34 cellular contexts compared by ENCODE assay signal in the genomic region with DNA sequence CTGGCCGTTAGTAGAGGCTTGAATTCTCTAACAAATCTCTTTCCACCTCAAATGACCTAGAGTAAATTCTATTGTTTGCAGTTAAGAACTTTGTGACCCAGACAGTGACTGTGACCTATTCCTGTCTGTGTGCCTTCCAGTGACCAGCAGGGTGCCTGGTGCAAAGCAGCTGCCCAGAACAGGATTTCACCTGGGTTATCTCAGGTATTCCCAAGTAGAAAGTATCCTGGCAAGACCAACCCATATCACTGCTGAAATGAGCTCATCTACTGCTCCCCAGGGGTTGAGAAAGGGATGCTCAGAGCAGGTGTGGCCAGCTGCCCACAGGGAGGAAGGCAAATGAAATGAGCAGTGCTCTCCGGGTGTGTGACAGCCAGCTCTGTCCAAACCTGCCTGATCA. TPM values are rescaled to one million over a fixed set of nuclear protein-coding genes. Genes with fewer than 3 reads are reported as not detected.
DNase-seq lines count a peak whose midpoint lies in the region; FAIRE-seq and TF ChIP-seq lines count a peak whose summit lies in the region.
"Had no signal": no experiment of that assay in that cellular context is flagged by ENCODE, and none has a peak within 500 bp of the region (broad histone marks: within the 10 kb centered on the region; RNA-seq: fewer than 3 reads in every experiment).

No MANE protein-coding gene starts in this region.

- H3K27me3 Mint-ChIP-seq in glutamatergic neuron (ENCODE audit: unreplicated experiment): peaks cover 4% of the 10 kb centered on the region
- H3K27me3 Mint-ChIP-seq: activated CD4-positive, alpha-beta T cell treated with anti-CD3 and anti-CD28 coated beads for 36 hours had no signal

- H3K4me3 Mint-ChIP-seq in glutamatergic neuron (ENCODE audit: unreplicated experiment): no peak overlapping the region
- H3K4me3 Mint-ChIP-seq: activated CD4-positive, alpha-beta T cell treated with anti-CD3 and anti-CD28 coated beads for 36 hours; activated T-cell treated with anti-CD3 and anti-CD28 coated beads, Interleukin-2, amount 50 U/mL, for 4 hours; IgD-negative memory B cell; immature natural killer cell; mesothelial cell of epicardium; naive thymus-derived CD8-positive, alpha-beta T cell had no signal

- CTCF ChIA-PET in HEK293T (lab: Yijun Ruan, JAX): no interaction called here

- DNase-seq in NCI-H510A treated with DMSO at 0.1 percent for 48 hours (lab: John Stamatoyannopoulos, UW) (peak; percentile 34), glutamatergic neuron (peak; percentile 48), middle frontal gyrus (ENCODE audit: extremely low spot score, low spot score) (no peak), GM12892 (ENCODE audit: insufficient read length) (no peak), NCI-H226 (no peak), HEK293T (ENCODE audit: extremely low spot score) (no peak)
- DNase-seq: activated CD4-positive, alpha-beta T cell treated with anti-CD3 and anti-CD28 coated beads for 36 hours; activated naive CD4-positive, alpha-beta T cell treated with Interleukin-2 at 50 U/mL for 16 hours; activated T-cell treated with anti-CD3 and anti-CD28 coated beads, Interleukin-2, amount 50 U/mL, for 4 hours; adrenal gland; brain microvascular endothelial cell; erythroblast; foreskin melanocyte; HCEC 1CT; immature natural killer cell; left lung; MM.1S; naive thymus-derived CD8-positive, alpha-beta T cell; NCI-H187 treated with DMSO at 0.1 percent for 48 hours; NCI-H524; stimulated activated CD4-positive, alpha-beta T cell treated with anti-CD3 and anti-CD28 coated beads, Interleukin-2, amount 100 ng/mL, for 24 hours; T-helper 17 cell had no signal

- no peaks in the 10 kb centered on the region for H3K36me3 Mint-ChIP-seq in glutamatergic neuron (ENCODE audit: unreplicated experiment)
- H3K36me3 Mint-ChIP-seq: IgD-negative memory B cell; immature natural killer cell; mesothelial cell of epicardium; naive thymus-derived CD8-positive, alpha-beta T cell had no signal

- TF ChIP-seq POLR2A in GM12892 (IDR thresholded peaks at IDR 0.05; ENCODE audit: low read depth, low read length): no peak

- peaks cover 7% of the 10 kb centered on the region for H3K4me1 Mint-ChIP-seq in glutamatergic neuron (ENCODE audit: low read depth, unreplicated experiment)
- H3K4me1 Mint-ChIP-seq: activated CD4-positive, alpha-beta T cell treated with anti-CD3 and anti-CD28 coated beads for 36 hours; immature natural killer cell; mesothelial cell of epicardium; T-helper 17 cell had no signal

- H3K27ac ChIP-seq in C4-2B: peak overlapping the region; percentile 54
- H3K27ac ChIP-seq: adrenal gland, brain microvascular endothelial cell, left lung, SK-N-MC had no signal

- POLR2A ChIA-PET in HEK293T (lab: Yijun Ruan, JAX): no interaction called here

- no peak for TF ChIP-seq RAD21 in Ishikawa (IDR thresholded peaks at IDR 0.05; ENCODE audit: low read depth)

- FAIRE-seq in GM12892 (lab: Jason Lieb, UNC): no peak
- FAIRE-seq: GM12878 had no signal

- peaks cover 3% of the 10 kb centered on the region for H3K9me3 Mint-ChIP-seq in glutamatergic neuron (ENCODE audit: unreplicated experiment)
- H3K9me3 Mint-ChIP-seq: activated T-cell treated with anti-CD3 and anti-CD28 coated beads, Interleukin-2, amount 50 U/mL, for 4 hours; IgD-negative memory B cell; immature natural killer cell; mesothelial cell of epicardium; naive thymus-derived CD8-positive, alpha-beta T cell had no signal

- peak; percentile 89 for TF ChIP-seq EP300 in Ishikawa (IDR thresholded peaks at IDR 0.05; ENCODE audit: borderline replicate concordance)

- H3K27ac Mint-ChIP-seq in glutamatergic neuron (ENCODE audit: unreplicated experiment): no peak overlapping the region
- H3K27ac Mint-ChIP-seq: activated CD4-positive, alpha-beta T cell treated with anti-CD3 and anti-CD28 coated beads for 36 hours; IgD-negative memory B cell; immature natural killer cell; mesothelial cell of epicardium; T-helper 17 cell had no signal

- TF ChIP-seq CTCF in C4-2B (conservative IDR thresholded peaks at IDR 0.05) (no peak), glutamatergic neuron (IDR thresholded peaks at IDR 0.05; ENCODE audit: partially characterized antibody, unreplicated experiment) (no peak)

TF ChIP-seq in Ishikawa, 13 proteins besides CTCF, POLR2A, EP300 and RAD21:
- no peak for TF ChIP-seq TAF1 (IDR thresholded peaks at IDR 0.05; ENCODE audit: low read depth)
- TF ChIP-seq, protein P1, sequence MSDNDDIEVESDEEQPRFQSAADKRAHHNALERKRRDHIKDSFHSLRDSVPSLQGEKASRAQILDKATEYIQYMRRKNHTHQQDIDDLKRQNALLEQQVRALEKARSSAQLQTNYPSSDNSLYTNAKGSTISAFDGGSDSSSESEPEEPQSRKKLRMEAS (IDR thresholded peaks at IDR 0.05): no peak; the same call in 1 of the 2 replicates
- TF ChIP-seq FOXM1 (IDR thresholded peaks at IDR 0.05; ENCODE audit: borderline replicate concordance, low read depth): peak; percentile 57; the same call in 1 of the 2 replicates
- peak; percentile 71 for TF ChIP-seq NFIC (IDR thresholded peaks at IDR 0.05)
- TF ChIP-seq, protein P2, sequence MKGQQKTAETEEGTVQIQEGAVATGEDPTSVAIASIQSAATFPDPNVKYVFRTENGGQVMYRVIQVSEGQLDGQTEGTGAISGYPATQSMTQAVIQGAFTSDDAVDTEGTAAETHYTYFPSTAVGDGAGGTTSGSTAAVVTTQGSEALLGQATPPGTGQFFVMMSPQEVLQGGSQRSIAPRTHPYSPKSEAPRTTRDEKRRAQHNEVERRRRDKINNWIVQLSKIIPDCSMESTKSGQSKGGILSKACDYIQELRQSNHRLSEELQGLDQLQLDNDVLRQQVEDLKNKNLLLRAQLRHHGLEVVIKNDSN (IDR thresholded peaks at IDR 0.05): no peak
- TF ChIP-seq ZBTB7A (IDR thresholded peaks at IDR 0.05; ENCODE audit: low read depth): 0 out of 2 replicates have a peak, but pooled peaks have one; percentile 7
- no peak for TF ChIP-seq EGR1 (IDR thresholded peaks at IDR 0.05)
- peak; percentile 68; the same call in 1 of the 2 replicates for TF ChIP-seq TEAD4 (IDR thresholded peaks at IDR 0.05)
- TF ChIP-seq YY1 (IDR thresholded peaks at IDR 0.05; ENCODE audit: low read depth): 0 out of 2 replicates have a peak, but pooled peaks have one; percentile 43
- TF ChIP-seq TCF12 (IDR thresholded peaks at IDR 0.05; ENCODE audit: low read depth): peak; percentile 92
TF ChIP-seq in Ishikawa: peak in this region for 6.

TF ChIP-seq in HEK293T, 16 proteins besides CTCF, POLR2A, EP300 and RAD21:
- no peak for TF ChIP-seq SP1 (IDR thresholded peaks at IDR 0.05)
- TF ChIP-seq, protein P3, sequence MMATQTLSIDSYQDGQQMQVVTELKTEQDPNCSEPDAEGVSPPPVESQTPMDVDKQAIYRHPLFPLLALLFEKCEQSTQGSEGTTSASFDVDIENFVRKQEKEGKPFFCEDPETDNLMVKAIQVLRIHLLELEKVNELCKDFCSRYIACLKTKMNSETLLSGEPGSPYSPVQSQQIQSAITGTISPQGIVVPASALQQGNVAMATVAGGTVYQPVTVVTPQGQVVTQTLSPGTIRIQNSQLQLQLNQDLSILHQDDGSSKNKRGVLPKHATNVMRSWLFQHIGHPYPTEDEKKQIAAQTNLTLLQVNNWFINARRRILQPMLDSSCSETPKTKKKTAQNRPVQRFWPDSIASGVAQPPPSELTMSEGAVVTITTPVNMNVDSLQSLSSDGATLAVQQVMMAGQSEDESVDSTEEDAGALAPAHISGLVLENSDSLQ (IDR thresholded peaks at IDR 0.05): no peak
- no peak for TF ChIP-seq ELF4 (IDR thresholded peaks at IDR 0.05)
- TF ChIP-seq SUZ12 (IDR thresholded peaks at IDR 0.05): no peak
- TF ChIP-seq BHLHE40 (IDR thresholded peaks at IDR 0.05; ENCODE audit: borderline replicate concordance): no peak
- TF ChIP-seq FOXA1 (IDR thresholded peaks at IDR 0.05): no peak
- no peak for TF ChIP-seq CTBP1 (IDR thresholded peaks at IDR 0.05; ENCODE audit: borderline replicate concordance)

RNA-seq across cellular contexts. Expression of a gene that starts 2.1 kb away (rescaled TPM):
- not detected for total RNA-seq in glutamatergic neuron (ENCODE audit: unreplicated experiment)
- not detected for polyA plus RNA-seq in GM12892 (2012; ENCODE audit: missing spikeins)
- total RNA-seq: activated CD4-positive, alpha-beta T cell treated with anti-CD3 and anti-CD28 coated beads for 36 hours; activated CD8-positive, alpha-beta memory T cell treated with anti-CD3 and anti-CD28 coated beads for 36 hours; activated T-cell treated with anti-CD3 and anti-CD28 coated beads, Interleukin-2, amount 50 U/mL, for 4 hours; adrenal gland; Daoy; GM12878; mesothelial cell of epicardium; naive thymus-derived CD8-positive, alpha-beta T cell; omental fat pad; smooth muscle cell; T-helper 17 cell; ureter had no signal
- polyA plus RNA-seq: adrenal gland; BJ; GM12878; IgD-negative memory B cell; immature natural killer cell; naive thymus-derived CD8-positive, alpha-beta T cell had no signal

RNA-seq across cellular contexts. Expression of a gene that starts 17.7 kb away (rescaled TPM):
- total RNA-seq in glutamatergic neuron (ENCODE audit: unreplicated experiment): 90.5 TPM
- polyA plus RNA-seq in GM12892 (2012; ENCODE audit: missing spikeins): 65.1 TPM

Comparison
In these comparisons a context has a peak if more than half of its experiments do, and no peak if none do; other contexts are left out.
1. DNase-seq: peak in NCI-H510A treated with DMSO at 0.1 percent for 48 hours (single experiment) and glutamatergic neuron (single experiment); none in middle frontal gyrus (single experiment), GM12892 (single experiment), NCI-H226 (single experiment) and HEK293T (single experiment).